ENCODE assay signal across 9 cellular contexts in the genomic region with DNA sequence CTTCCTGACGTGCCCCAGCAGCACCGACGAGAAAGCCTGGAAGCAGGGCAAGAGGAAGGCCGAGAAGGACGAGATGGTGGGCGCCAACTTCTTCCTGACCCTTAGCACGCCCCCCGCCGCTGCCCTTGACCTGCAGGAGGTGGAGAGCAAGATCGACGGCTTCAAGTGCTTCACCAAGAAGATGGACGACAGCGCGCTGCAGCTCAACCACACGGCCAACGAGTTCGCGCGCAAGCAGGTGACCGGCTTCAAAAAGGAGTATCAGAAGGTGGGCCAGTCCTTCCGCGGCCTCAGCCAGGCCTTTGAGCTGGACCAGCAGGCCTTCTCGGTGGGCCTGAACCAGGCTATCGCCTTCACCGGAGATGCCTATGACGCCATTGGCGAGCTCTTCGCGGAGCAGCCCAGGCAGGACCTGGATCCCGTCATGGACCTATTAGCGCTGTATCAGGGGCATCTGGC. TPM values are rescaled to one million over a fixed set of nuclear protein-coding genes. Genes with fewer than 3 reads are reported as not detected.
DNase-seq lines count a peak whose midpoint lies in the region; ATAC-seq and TF ChIP-seq lines count a peak whose summit lies in the region.
"Had no signal": no experiment of that assay in that cellular context is flagged by ENCODE, and none has a peak within 500 bp of the region (broad histone marks: within the 10 kb centered on the region; RNA-seq: fewer than 3 reads in every experiment).

No MANE protein-coding gene starts in this region.

- H3K27me3 Mint-ChIP-seq in activated B cell treated with CpG ODN at 0.5 μM for 24 hours = no peaks in the 10 kb centered on the region

- CTCF ChIA-PET in activated B cell treated with CpG ODN at 0.5 μM for 24 hours (lab: Charles Lee) = interaction anchor here (1.1 to 6.8 kb wide), 4 partner anchors 154 to 347 kb away, joined by 3 to 160 read pairs (median 68); no protein-coding TSS in a partner anchor

- POLR2A ChIA-PET in activated B cell treated with CpG ODN at 0.5 μM for 24 hours (lab: Charles Lee) = interaction anchor here (0.5 to 3.6 kb wide), 8 partner anchors 91 to 348 kb away, joined by 4 to 26 read pairs (median 6); no protein-coding TSS in a partner anchor

- TF ChIP-seq CTCF in DND-41 (IDR thresholded peaks at IDR 0.05; ENCODE audit: borderline replicate concordance, extremely low read depth, low read length, poor library complexity, severe bottlenecking) = no peak
- no peak for TF ChIP-seq CTCF in activated B cell treated with CpG ODN at 0.5 μM for 24 hours (IDR thresholded peaks at IDR 0.05)
- no peak for TF ChIP-seq CTCF in gastroesophageal sphincter (IDR thresholded peaks at IDR 0.05)
- no peak for TF ChIP-seq CTCF in psoas muscle (IDR thresholded peaks at IDR 0.05)

- no peaks in the 10 kb centered on the region for H3K27me3 ChIP-seq in DND-41 (ENCODE audit: insufficient read depth, low read length, poor library complexity)
- H3K27me3 ChIP-seq in gastroesophageal sphincter = no peaks in the 10 kb centered on the region
- H3K27me3 ChIP-seq in psoas muscle (ENCODE audit: insufficient read depth in 3 of 3, low read length in 2 of 3) = no peaks in the 10 kb centered on the region

- H2AFZ ChIP-seq in DND-41 (ENCODE audit: low read depth, low read length) = no peak overlapping the region

- H3K4me1 ChIP-seq in DND-41 (ENCODE audit: insufficient read depth, low read length) (peaks cover 48% of the 10 kb centered on the region), gastroesophageal sphincter (peaks cover 6 to 66% (median 22%) of the 10 kb centered on the region in 3 donors), psoas muscle (peaks cover 43% of the 10 kb centered on the region)

- DNase-seq in DND-41 = no peak
- no peak for DNase-seq in activated B cell treated with CpG ODN at 0.5 μM for 24 hours
- DNase-seq in psoas muscle = peak in 1 of 2 donors; percentile 55
- DNase-seq in G401 (ENCODE audit: low spot score) = no peak
- DNase-seq: NCI-H2107 had no signal

- H3K4me3 Mint-ChIP-seq in activated B cell treated with CpG ODN at 0.5 μM for 24 hours = peak overlapping the region; percentile 86

- peaks cover 15% of the 10 kb centered on the region; the same call in 1 of the 2 replicates for H4K20me1 ChIP-seq in DND-41 (ENCODE audit: insufficient read depth, low read length)

- peak overlapping the region; percentile 76 for H3K27ac Mint-ChIP-seq in activated B cell treated with CpG ODN at 0.5 μM for 24 hours

- 52 to 100% methylated on average over 1 to 7 of the region's 31 CpGs for WGBS in gastroesophageal sphincter (ENCODE audit: low coverage in 1 of 2), 2 donors
- WGBS in psoas muscle, 3 donors = 84 to 90% (median 86%) methylated on average over 31 of the region's 31 CpGs

- H3K36me3 Mint-ChIP-seq in activated B cell treated with CpG ODN at 0.5 μM for 24 hours (ENCODE audit: low read depth) = peaks cover 45% of the 10 kb centered on the region

- in situ Hi-C loops in G401 (cut with HindIII; ENCODE audit: low sequenced_read_pairs) = no loop called here

- H3K4me2 ChIP-seq in DND-41 (ENCODE audit: insufficient read depth, low read length) = peak overlapping the region; percentile 93

- no peak for ATAC-seq in DND-41 (ENCODE audit: insufficient read depth, low read depth)
- no peak for ATAC-seq in activated B cell treated with CpG ODN at 0.5 μM for 24 hours (ENCODE audit: low read depth)
- ATAC-seq in gastroesophageal sphincter = no peak
- no peak for ATAC-seq in psoas muscle
- ATAC-seq in HG03354 (IDR thresholded peaks at IDR 0.05; ENCODE audit: poor library complexity, severe bottlenecking, unreplicated experiment) = no peak
- ATAC-seq in HG03159 (IDR thresholded peaks at IDR 0.05; ENCODE audit: unreplicated experiment) = no peak
- ATAC-seq in HG03457 (IDR thresholded peaks at IDR 0.05; ENCODE audit: unreplicated experiment) = no peak

- TF ChIP-seq EP300 in gastroesophageal sphincter (IDR thresholded peaks at IDR 0.05) = no peak

- intact Hi-C loops in activated B cell treated with CpG ODN at 0.5 μM for 24 hours (cut with micrococcal nuclease) (loop anchor here (5.0 to 10.0 kb wide), 5 partner anchors 204 to 1722 kb away; a partner anchor contains a TSS), psoas muscle (cut with DNase I) (loop anchor here in 1 of 2 donors (5.0 to 10.0 kb wide), 2 partner anchors 238 to 626 kb away; no protein-coding TSS in a partner anchor)

- H3K9me3 ChIP-seq in DND-41 (ENCODE audit: insufficient read depth, low read length, severe bottlenecking) (no peaks in the 10 kb centered on the region), gastroesophageal sphincter (no peaks in the 10 kb centered on the region), psoas muscle (no peaks in the 10 kb centered on the region)

- H3K4me1 Mint-ChIP-seq in activated B cell treated with CpG ODN at 0.5 μM for 24 hours = peaks cover 25% of the 10 kb centered on the region

- H3K9me3 Mint-ChIP-seq in activated B cell treated with CpG ODN at 0.5 μM for 24 hours = no peaks in the 10 kb centered on the region

- no peak overlapping the region for H3K27ac ChIP-seq in DND-41 (ENCODE audit: low read length)
- H3K27ac ChIP-seq in gastroesophageal sphincter = peak overlapping the region in 3 of 4 donors; percentile 97 to 98 (median 97)
- H3K27ac ChIP-seq in psoas muscle = peak overlapping the region; percentile 95

- H3K9ac ChIP-seq in DND-41 (ENCODE audit: low read depth, low read length) = peak overlapping the region; percentile 88; the same call in 1 of the 2 replicates

- peaks cover 10% of the 10 kb centered on the region; the same call in 1 of the 2 replicates for H3K36me3 ChIP-seq in DND-41 (ENCODE audit: insufficient read depth, low read length)
- H3K36me3 ChIP-seq in gastroesophageal sphincter = peaks cover 0 to 3% of the 10 kb centered on the region in 2 donors
- H3K36me3 ChIP-seq in psoas muscle (ENCODE audit: insufficient read depth in 1 of 2, low read depth in 1 of 2) = no peaks in the 10 kb centered on the region

- H3K4me3 ChIP-seq in DND-41 (ENCODE audit: low read depth in 1 of 2, low read length in 2 of 2) (peak overlapping the region in 1 of 2 experiments; percentile 88; a peak in 2 of 4 replicates), gastroesophageal sphincter (peak overlapping the region; percentile 91 to 100), psoas muscle (peak overlapping the region; percentile 99)

- H3K79me2 ChIP-seq in DND-41 (ENCODE audit: insufficient read depth, low read length) = peaks cover 34% of the 10 kb centered on the region

- no peak for TF ChIP-seq POLR2A in gastroesophageal sphincter (IDR thresholded peaks at IDR 0.05)

RNA-seq across cellular contexts. Expression of a gene that starts 1.6 kb away (rescaled TPM):
- 59.2 and 63.4 TPM in 2 replicates for total RNA-seq in activated B cell treated with CpG ODN at 0.5 μM for 24 hours
- 10 to 100 TPM; 34.9 to 65.7 (median 49.2) TPM for total RNA-seq in gastroesophageal sphincter
- total RNA-seq in psoas muscle = 10 to 100 TPM in 3 of 4 donors, 1 to 10 TPM in 1; 9.1 to 13.0 (median 10.7) TPM
- 1 to 10 TPM; 3.9 to 6.9 (median 4.5) TPM for polyA plus RNA-seq in psoas muscle
- total RNA-seq in G401 (2014; rRNA removed; shearing (Covaris generic)) = 10.9 and 17.4 TPM in 2 replicates
